In the genomic region with DNA sequence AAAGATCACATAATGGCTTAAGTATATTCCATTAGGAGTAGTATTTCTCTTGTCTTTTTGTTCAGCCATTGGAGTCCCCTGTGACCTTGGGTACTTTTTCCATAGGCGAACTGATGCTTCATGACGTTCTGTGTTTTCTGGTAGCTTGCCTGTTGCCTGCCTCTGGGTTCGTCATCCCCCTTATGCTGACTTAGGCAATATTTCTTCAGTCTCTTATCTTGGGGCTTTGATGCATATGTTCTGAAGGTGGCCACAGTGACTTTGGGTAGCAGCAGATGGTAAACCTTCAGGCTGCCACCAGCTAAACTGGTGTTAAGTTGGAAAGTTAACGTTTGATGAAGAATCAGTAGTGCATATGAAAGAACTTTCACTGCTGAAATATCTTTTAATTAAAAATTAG, we compare ENCODE assay signal across 23 cellular contexts.
A peak's percentile ranks its signal among the peaks of the same experiment; 100 is the strongest.
DNase-seq lines count a peak whose midpoint lies in the region; ATAC-seq, FAIRE-seq and TF ChIP-seq lines count a peak whose summit lies in the region.
"Had no signal": no experiment of that assay in that cellular context is flagged by ENCODE, and none has a peak within 500 bp of the region (broad histone marks: within the 10 kb centered on the region; RNA-seq: fewer than 3 reads in every experiment).

No MANE protein-coding gene starts in this region.

- H2BK120ac ChIP-seq in IMR-90 (ENCODE audit: low read depth, low read length): no peak overlapping the region

- H3K14ac ChIP-seq in IMR-90 (replicated peaks; ENCODE audit: low read depth, low read length): no peak overlapping the region

- H3K4me1 ChIP-seq in HepG2 (ENCODE audit: insufficient read depth, low read length): no peaks in the 10 kb centered on the region
- H3K4me1 ChIP-seq in right lobe of liver: no peaks in the 10 kb centered on the region
- no peaks in the 10 kb centered on the region for H3K4me1 ChIP-seq in IMR-90 (ENCODE audit: control insufficient read depth, insufficient read depth, low read length)
- H3K4me1 ChIP-seq in endodermal cell (ENCODE audit: control insufficient read depth, insufficient read depth, low read length): no peaks in the 10 kb centered on the region
- H3K4me1 ChIP-seq: BE2C, BLaER1 had no signal

- no peak overlapping the region for H3K23ac ChIP-seq in IMR-90 (ENCODE audit: low read depth, low read length)

- TF ChIP-seq CTCF in HepG2 (CRISPR knock-in tag; IDR thresholded peaks at IDR 0.05): no peak
- TF ChIP-seq CTCF in right lobe of liver (IDR thresholded peaks at IDR 0.05): no peak
- no peak for TF ChIP-seq CTCF in IMR-90 (conservative IDR thresholded peaks at IDR 0.05; ENCODE audit: low read depth, low read length)
- no peak for TF ChIP-seq CTCF in endodermal cell (conservative IDR thresholded peaks at IDR 0.05)

- H3K27ac Mint-ChIP-seq in endodermal cell: no peak overlapping the region
- H3K27ac Mint-ChIP-seq: CD14-positive monocyte; CD4-positive, alpha-beta memory T cell; CD4-positive, CD25-positive, alpha-beta regulatory T cell; CD8-positive, alpha-beta memory T cell had no signal

- H2BK15ac ChIP-seq in IMR-90 (ENCODE audit: low read depth, low read length): no peak overlapping the region

- TF ChIP-seq EP300 in HepG2 (IDR thresholded peaks at IDR 0.05; ENCODE audit: low read depth in 2 of 2, low read length in 2 of 2) (no peak), HepG2 (CRISPR knock-in tag; IDR thresholded peaks at IDR 0.05; ENCODE audit: borderline replicate concordance) (no peak)

- H2AFZ ChIP-seq in HepG2 (ENCODE audit: low read length) (no peak overlapping the region), IMR-90 (replicated peaks; ENCODE audit: low read length, poor library complexity) (no peak overlapping the region)

- intact Hi-C loops in HepG2 (cut with micrococcal nuclease; ENCODE audit: unreplicated experiment) (no loop called here), right lobe of liver (cut with DNase I) (no loop called here), IMR-90 (cut with micrococcal nuclease) (loop anchor here (5.0 kb wide), 1 partner anchor 94 kb away; no protein-coding TSS in a partner anchor)

- H3K79me1 ChIP-seq in IMR-90 (ENCODE audit: low read depth in 1 of 2, low read length in 2 of 2): 0 out of 4 replicates have a peak, but pooled peaks cover 0 to 2% of the 10 kb centered on the region in 2 experiments

- H4K91ac ChIP-seq in IMR-90 (ENCODE audit: insufficient read depth, low read depth, low read length): no peak overlapping the region

- no peak overlapping the region for H3K9ac ChIP-seq in HepG2 (ENCODE audit: insufficient read depth, low read depth, low read length)
- H3K9ac ChIP-seq in IMR-90 (ENCODE audit: low read depth, low read length): no peak overlapping the region
- H3K9ac ChIP-seq in endodermal cell (ENCODE audit: extremely low read depth, low read length, poor library complexity, severe bottlenecking): no peak overlapping the region
- H3K9ac ChIP-seq: BLaER1 had no signal

- no peak overlapping the region for H3K18ac ChIP-seq in IMR-90 (ENCODE audit: low read depth, low read length)

- CTCF ChIA-PET in HepG2 (lab: Yijun Ruan, JAX; ENCODE audit: low intra/inter-chr PET ratio, low total read pairs) (no interaction called here), IMR-90 (lab: Yijun Ruan, JAX) (no interaction called here)

- H3K36me3 ChIP-seq in HepG2 (replicated peaks in 1 of 2; ENCODE audit: control insufficient read depth in 1 of 2, insufficient read depth in 2 of 2, low read length in 2 of 2) (no peaks in the 10 kb centered on the region), right lobe of liver (no peaks in the 10 kb centered on the region), IMR-90 (ENCODE audit: control insufficient read depth, insufficient read depth, low read length) (no peaks in the 10 kb centered on the region), endodermal cell (ENCODE audit: control insufficient read depth, insufficient read depth, low read length) (peaks cover 7% of the 10 kb centered on the region)
- H3K36me3 ChIP-seq: BE2C, BLaER1 had no signal

- no peak overlapping the region for H4K8ac ChIP-seq in IMR-90 (ENCODE audit: low read depth in 2 of 2, low read length in 2 of 2)

- no peaks in the 10 kb centered on the region for H3K79me2 ChIP-seq in HepG2 (ENCODE audit: insufficient read depth, low read length)

- TF ChIP-seq POLR2A in HepG2 (IDR thresholded peaks at IDR 0.05; ENCODE audit: insufficient read depth in 1 of 2, low read depth in 2 of 2, low read length in 2 of 2) (no peak), right lobe of liver (IDR thresholded peaks at IDR 0.05) (no peak), IMR-90 (IDR thresholded peaks at IDR 0.05; ENCODE audit: low read depth, low read length) (no peak)

- H3K9me3 Mint-ChIP-seq in endodermal cell: peaks cover 14% of the 10 kb centered on the region

- H3K4me3 ChIP-seq in HepG2 (replicated peaks in 1 of 3; ENCODE audit: insufficient read depth in 1 of 3, low read depth in 2 of 3, low read length in 3 of 3): no peak overlapping the region
- H3K4me3 ChIP-seq in right lobe of liver: no peak overlapping the region
- H3K4me3 ChIP-seq in IMR-90 (ENCODE audit: insufficient read depth, low read depth, low read length): no peak overlapping the region
- no peak overlapping the region for H3K4me3 ChIP-seq in endodermal cell (ENCODE audit: low read length)
- H3K4me3 ChIP-seq: BLaER1 had no signal

- H3K27ac ChIP-seq in HepG2 (ENCODE audit: extremely low read length, insufficient read depth, low read length) (no peak overlapping the region), right lobe of liver (no peak overlapping the region), IMR-90 (ENCODE audit: insufficient read depth, low read length) (no peak overlapping the region), endodermal cell (ENCODE audit: low read depth, low read length) (no peak overlapping the region)
- H3K27ac ChIP-seq: 22Rv1, BLaER1 had no signal

- no peaks in the 10 kb centered on the region; the same call in 1 of the 2 replicates for H3K9me1 ChIP-seq in IMR-90 (ENCODE audit: insufficient read depth, low read length)

- H3K4me1 Mint-ChIP-seq in endodermal cell: no peaks in the 10 kb centered on the region
- H3K4me1 Mint-ChIP-seq: CD14-positive monocyte; CD4-positive, alpha-beta memory T cell; CD4-positive, CD25-positive, alpha-beta regulatory T cell; CD8-positive, alpha-beta memory T cell had no signal

- ATAC-seq in HepG2 (no peak), right lobe of liver (no peak), IMR-90 (ENCODE audit: low read depth) (no peak)

- H3K4me3 Mint-ChIP-seq in endodermal cell: no peak overlapping the region
- H3K4me3 Mint-ChIP-seq: CD14-positive monocyte; CD4-positive, alpha-beta memory T cell; CD4-positive, CD25-positive, alpha-beta regulatory T cell; CD8-positive, alpha-beta memory T cell had no signal

- H3K27me3 Mint-ChIP-seq in endodermal cell (ENCODE audit: insufficient read depth): no peaks in the 10 kb centered on the region
- H3K27me3 Mint-ChIP-seq: CD4-positive, alpha-beta memory T cell; CD4-positive, CD25-positive, alpha-beta regulatory T cell; CD8-positive, alpha-beta memory T cell had no signal

- TF ChIP-seq RAD21 in HepG2 (CRISPR knock-in tag; IDR thresholded peaks at IDR 0.05) (no peak), IMR-90 (IDR thresholded peaks at IDR 0.05; ENCODE audit: low read length) (no peak)

- H2AK5ac ChIP-seq in IMR-90 (ENCODE audit: low read depth, low read length): no peak overlapping the region

- POLR2A ChIA-PET in HepG2 (lab: Yijun Ruan, JAX) (no interaction called here), IMR-90 (lab: Charles Lee; ENCODE audit: unreplicated experiment) (no interaction called here)

- no peaks in the 10 kb centered on the region for H4K20me1 ChIP-seq in HepG2 (ENCODE audit: insufficient read depth, low read length)
- no peaks in the 10 kb centered on the region for H4K20me1 ChIP-seq in IMR-90 (ENCODE audit: insufficient read depth, low read length)
- H4K20me1 ChIP-seq: BLaER1 had no signal

- no peak for FAIRE-seq in HepG2 (lab: Jason Lieb, UNC)
- FAIRE-seq: GM12891, GM19239 had no signal

- dilution Hi-C loops in IMR-90 (cut with HindIII; ENCODE audit: low sequenced_read_pairs, unreplicated experiment): no loop called here

- no peak overlapping the region for H3K56ac ChIP-seq in IMR-90 (ENCODE audit: extremely low read depth, insufficient read depth, low read length)

- WGBS in HepG2 (ENCODE audit: low lambda C conversion rate): 89% methylated on average over 4 of the region's 4 CpGs
- WGBS in right lobe of liver (ENCODE audit: insufficient coverage, low coverage, low lambda C conversion rate, missing lambda C conversion rate): 87% methylated on average over 4 of the region's 4 CpGs
- WGBS in IMR-90 (ENCODE audit: extremely low coverage in 2 of 2, insufficient read length in 1 of 2), 2 experiments: no CpG with 5 or more reads among the region's 4 CpGs
- WGBS in endodermal cell (ENCODE audit: insufficient coverage in 1 of 2, insufficient read length in 1 of 2), 2 experiments: 90 to 100% methylated on average over 3 to 4 of the region's 4 CpGs

- in situ Hi-C loops in HepG2 (cut with HindIII; ENCODE audit: extremely low pct_ligation_motif_present, low pct_unique_long_range_greater_than_20kb) (no loop called here), IMR-90 (cut with MboI; ENCODE audit: low sequenced_read_pairs) (no loop called here)

- no TSS peak for BruUV-seq in HepG2 (replicated peaks; lab: Mats Ljungman, UMichigan)
- no TSS peak for BruUV-seq in IMR-90 (replicated peaks; lab: Mats Ljungman, UMichigan)

- no peaks in the 10 kb centered on the region; a peak in 1 of 5 replicates for H3K27me3 ChIP-seq in HepG2 (ENCODE audit: control insufficient read depth in 1 of 2, insufficient read depth in 2 of 2, low read length in 2 of 2)
- no peaks in the 10 kb centered on the region for H3K27me3 ChIP-seq in right lobe of liver
- H3K27me3 ChIP-seq in IMR-90 (ENCODE audit: control insufficient read depth, insufficient read depth, low read length): no peaks in the 10 kb centered on the region
- H3K27me3 ChIP-seq in endodermal cell (ENCODE audit: control insufficient read depth, insufficient read depth, low read length, poor library complexity, severe bottlenecking): no peaks in the 10 kb centered on the region
- H3K27me3 ChIP-seq: BE2C, BLaER1 had no signal

- no peak overlapping the region for H2BK20ac ChIP-seq in IMR-90 (ENCODE audit: low read depth, low read length)

- no peak overlapping the region for H2AK9ac ChIP-seq in IMR-90 (replicated peaks; ENCODE audit: low read depth, low read length, poor library complexity)

- H3K9me3 ChIP-seq in HepG2 (ENCODE audit: low read length): no peaks in the 10 kb centered on the region
- no peaks in the 10 kb centered on the region for H3K9me3 ChIP-seq in right lobe of liver
- H3K9me3 ChIP-seq in IMR-90 (ENCODE audit: control insufficient read depth, insufficient read depth, low read length): no peaks in the 10 kb centered on the region
- H3K9me3 ChIP-seq in endodermal cell (ENCODE audit: control insufficient read depth, low read length): no peaks in the 10 kb centered on the region
- H3K9me3 ChIP-seq: BE2C, BLaER1 had no signal

- DNase-seq in DMS 273 (lab: John Stamatoyannopoulos, UW; ENCODE audit: unreplicated experiment) (peak; percentile 9), DMS 273 treated with DMSO at 0.1 percent for 48 hours (lab: John Stamatoyannopoulos, UW) (no peak), HepG2 (ENCODE audit: low spot score) (no peak), right lobe of liver (no peak), IMR-90 (no peak), endodermal cell (no peak), HT-29 (ENCODE audit: low spot score) (no peak)
- DNase-seq: ACHN; BE2C; C1 segment of cervical spinal cord; CD4-positive, alpha-beta memory T cell; CD4-positive, CD25-positive, alpha-beta regulatory T cell; CD8-positive, alpha-beta memory T cell; COR-L47; DMS153; DMS53; DMS79; GF-D8 had no signal

- no peak overlapping the region for H2BK5ac ChIP-seq in IMR-90 (ENCODE audit: low read depth, low read length, poor library complexity, severe bottlenecking)

- peaks cover 9% of the 10 kb centered on the region for H3K36me3 Mint-ChIP-seq in endodermal cell (ENCODE audit: low read depth)

- no peak overlapping the region for H4K5ac ChIP-seq in IMR-90 (ENCODE audit: low read depth, low read length)

- no peak overlapping the region for H3K4me2 ChIP-seq in HepG2 (ENCODE audit: low read depth, low read length)
- no peak overlapping the region for H3K4me2 ChIP-seq in IMR-90 (ENCODE audit: low read depth, low read length)
- H3K4me2 ChIP-seq: BLaER1 had no signal

- H3K4ac ChIP-seq in IMR-90 (ENCODE audit: low read depth, low read length): no peak overlapping the region
